ENCODE assay signal across 8 cellular contexts in genomic region chr19:20077791-20078463, GRCh38. TPM values are rescaled to one million over a fixed set of nuclear protein-coding genes. Genes with fewer than 3 reads are reported as not detected.
DNase-seq lines count a peak whose midpoint lies in the region; ATAC-seq, FAIRE-seq and TF ChIP-seq lines count a peak whose summit lies in the region.

TSS of gene ZNF90 (plus strand) at chr19:20078000. CDS start at chr19:20078133, 133 bp downstream.

- no peaks in the 10 kb centered on the region for H3K27me3 Mint-ChIP-seq in naive thymus-derived CD8-positive, alpha-beta T cell

- H3K4me1 Mint-ChIP-seq in naive thymus-derived CD8-positive, alpha-beta T cell = peaks cover 6 to 19% (median 17%) of the 10 kb centered on the region in 4 donors

- peaks cover 0 to 13% (median 2%) of the 10 kb centered on the region in 3 donors for H3K36me3 Mint-ChIP-seq in naive thymus-derived CD8-positive, alpha-beta T cell

- POLR2A ChIA-PET in naive thymus-derived CD8-positive, alpha-beta T cell (lab: Charles Lee) = interaction anchor here (0.6 to 1.8 kb wide), 6 partner anchors 26 to 1064 kb away, joined by 3 to 16 read pairs (median 6); partner anchors contain the start of genes ZNF101, ZNF431, ZNF486 and ZNF682

- peak within 1 kb of the TSS; percentile 85 to 94 (median 90) for H3K4me3 Mint-ChIP-seq in naive thymus-derived CD8-positive, alpha-beta T cell

- peaks cover 0 to 10% (median 1%) of the 10 kb centered on the region in 9 donors for H3K9me3 Mint-ChIP-seq in naive thymus-derived CD8-positive, alpha-beta T cell

- FAIRE-seq in GM12891 (lab: Jason Lieb, UNC) = peak; percentile 52

- peak; percentile 96 for ATAC-seq in HG02798 (IDR thresholded peaks at IDR 0.05; ENCODE audit: poor library complexity, unreplicated experiment)
- ATAC-seq in naive thymus-derived CD8-positive, alpha-beta T cell = peak; percentile 99

- DNase-seq in GM12891 (ENCODE audit: insufficient read length, low spot score) (peak; percentile 48), NCI-H748 (lab: John Stamatoyannopoulos, UW; ENCODE audit: unreplicated experiment) (peak; percentile 82), activated T-helper 1 cell treated with Interleukin-2 at 50 U/mL for 16 hours (ENCODE audit: low read depth) (peak; percentile 73), fibroblast of peridontal ligament (ENCODE audit: extremely low read depth) (peak; percentile 97), NOMO-1 treated with dmso at 0.1 percent for 144 hours (lab: John Stamatoyannopoulos, UW; ENCODE audit: unreplicated experiment) (no peak)
- DNase-seq in naive thymus-derived CD8-positive, alpha-beta T cell = peak; percentile 69 to 96 (median 86)
- peak; percentile 67 to 82 for DNase-seq in stimulated activated CD8-positive, alpha-beta memory T cell treated with anti-CD3 and anti-CD28 coated beads, Interleukin-7, amount 100 ng/mL, for 48 hours (ENCODE audit: extremely low read depth in 1 of 2, low read depth in 1 of 2)

- no peak for TF ChIP-seq POLR2A in GM12891 (IDR thresholded peaks at IDR 0.05; ENCODE audit: low read depth, low read length)

- H3K27ac Mint-ChIP-seq in naive thymus-derived CD8-positive, alpha-beta T cell = peak within 1 kb of the TSS in 9 of 10 donors; percentile 22 to 86 (median 69)

TF ChIP-seq in GM12891, 5 proteins besides CTCF, POLR2A, EP300 and RAD21:
- TF ChIP-seq PAX5 (IDR thresholded peaks at IDR 0.05; ENCODE audit: insufficient read depth, low read length, severe bottlenecking) = no peak
- no peak for TF ChIP-seq POLR2AphosphoS5 (IDR thresholded peaks at IDR 0.05; ENCODE audit: low read depth, low read length)
- TF ChIP-seq SPI1 (IDR thresholded peaks at IDR 0.05; ENCODE audit: low read depth, low read length) = no peak
- TF ChIP-seq POU2F2 (IDR thresholded peaks at IDR 0.05; ENCODE audit: low read depth, low read length) = no peak
- TF ChIP-seq TAF1 (IDR thresholded peaks at IDR 0.05; ENCODE audit: low read depth, low read length) = no peak
TF ChIP-seq in GM12891: peak in this region for 0.

RNA-seq across cellular contexts. Expression of gene ZNF90, which starts in this region (rescaled TPM):
- 1.3 TPM for polyA plus RNA-seq in GM12891 (2012; ENCODE audit: low read depth, missing spikeins)
- 10 to 100 TPM; 10.9 to 13.1 TPM for total RNA-seq in naive thymus-derived CD8-positive, alpha-beta T cell
- polyA plus RNA-seq in naive thymus-derived CD8-positive, alpha-beta T cell = 1 to 10 TPM in 2 of 3 donors, under 1 TPM in 1; 0.68 to 2.7 (median 2.1) TPM
